Comparison of ENCODE assay signal across 10 cellular contexts in the genomic region with DNA sequence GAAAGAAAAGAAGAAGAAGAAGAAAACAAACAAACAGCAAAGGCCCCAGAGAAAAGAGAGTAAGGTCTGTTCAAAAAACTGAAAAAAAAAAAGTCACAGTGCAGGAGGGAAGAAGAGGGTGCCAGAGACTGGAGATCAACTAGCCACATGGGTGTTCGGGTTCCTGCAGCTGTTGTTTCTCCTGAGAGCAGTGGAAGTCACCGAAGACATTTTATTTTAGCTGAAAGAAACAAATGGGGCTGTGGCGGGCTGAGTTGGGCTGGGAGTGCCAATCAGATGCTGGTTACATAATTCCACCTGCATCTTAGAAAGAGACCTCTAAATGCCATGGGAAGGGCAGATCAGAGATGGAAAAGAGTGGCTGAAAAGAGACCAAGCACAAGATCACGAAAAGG. TPM values are rescaled to one million over a fixed set of nuclear protein-coding genes. Genes with fewer than 3 reads are reported as not detected.
DNase-seq lines count a peak whose midpoint lies in the region; ATAC-seq, FAIRE-seq and TF ChIP-seq lines count a peak whose summit lies in the region.
"Had no signal": no experiment of that assay in that cellular context is flagged by ENCODE, and none has a peak within 500 bp of the region (broad histone marks: within the 10 kb centered on the region; RNA-seq: fewer than 3 reads in every experiment).

No MANE protein-coding gene starts in this region.

- H3K27me3 ChIP-seq in ACC112 (ENCODE audit: insufficient read depth, low read length) (no peaks in the 10 kb centered on the region), Panc1 (ENCODE audit: control insufficient read depth, insufficient read depth, low read length) (no peaks in the 10 kb centered on the region), endodermal cell (ENCODE audit: control insufficient read depth, insufficient read depth, low read length, poor library complexity, severe bottlenecking) (no peaks in the 10 kb centered on the region), pancreas (no peaks in the 10 kb centered on the region)

- no peak overlapping the region for H3K4me3 Mint-ChIP-seq in endodermal cell

- DNase-seq in Panc1 (ENCODE audit: low read depth, low spot score), result no peak
- no peak for DNase-seq in endodermal cell
- DNase-seq in pancreas, result no peak
- no peak for DNase-seq in kidney glomerular epithelial cell (lab: John Stamatoyannopoulos, UW)
- DNase-seq in hypothalamus (lab: John Stamatoyannopoulos, UW), result no peak
- DNase-seq in NCI-H187 (lab: John Stamatoyannopoulos, UW), result no peak
- DNase-seq: stimulated activated CD4-positive, alpha-beta T cell treated with anti-CD3 and anti-CD28 coated beads, Interleukin-2, amount 100 ng/mL, for 24 hours had no signal

- H3K36me3 ChIP-seq in ACC112 (ENCODE audit: insufficient read depth, low read length), result no peaks in the 10 kb centered on the region
- H3K36me3 ChIP-seq in Panc1 (ENCODE audit: control insufficient read depth, insufficient read depth, low read length), result no peaks in the 10 kb centered on the region
- H3K36me3 ChIP-seq in endodermal cell (ENCODE audit: control insufficient read depth, insufficient read depth, low read length), result peaks cover 22% of the 10 kb centered on the region
- H3K36me3 ChIP-seq in pancreas, result no peaks in the 10 kb centered on the region

- no peak overlapping the region for H3K9ac ChIP-seq in endodermal cell (ENCODE audit: extremely low read depth, low read length, poor library complexity, severe bottlenecking)

- H3K4me3 ChIP-seq in ACC112 (ENCODE audit: low read depth, low read length), result no peak overlapping the region
- no peak overlapping the region for H3K4me3 ChIP-seq in Panc1 (ENCODE audit: low read depth in 2 of 2, low read length in 2 of 2)
- no peak overlapping the region for H3K4me3 ChIP-seq in endodermal cell (ENCODE audit: low read length)
- no peak overlapping the region for H3K4me3 ChIP-seq in pancreas

- WGBS in endodermal cell (ENCODE audit: insufficient coverage in 1 of 2, insufficient read length in 1 of 2), 2 experiments, result 93 to 94% methylated on average over 4 of the region's 4 CpGs
- WGBS in pancreas, 2 donors, result 25 to 27% methylated on average over 4 of the region's 4 CpGs

- H3K4me1 Mint-ChIP-seq in endodermal cell, result peaks cover 79% of the 10 kb centered on the region

- no peak overlapping the region for H2AFZ ChIP-seq in ACC112 (ENCODE audit: low read length, unreplicated experiment)

- H3K27ac ChIP-seq in ACC112 (ENCODE audit: low read depth, low read length), result peak overlapping the region; percentile 74; the same call in 1 of the 2 replicates
- peak overlapping the region; percentile 21; the same call in 1 of the 2 replicates for H3K27ac ChIP-seq in Panc1 (ENCODE audit: low read length)
- H3K27ac ChIP-seq in endodermal cell (ENCODE audit: low read depth, low read length), result no peak overlapping the region
- H3K27ac ChIP-seq in pancreas, result peak overlapping the region in 3 of 4 donors; percentile 2 to 51 (median 17)

- CTCF ChIA-PET in Panc1 (lab: Charles Lee), result no interaction called here

- no peak for FAIRE-seq in pancreas (lab: Jason Lieb, UNC)

- TF ChIP-seq CTCF in Panc1 (IDR thresholded peaks at IDR 0.05) (no peak), endodermal cell (conservative IDR thresholded peaks at IDR 0.05) (no peak), pancreas (IDR thresholded peaks at IDR 0.05) (no peak)

- ATAC-seq in Panc1, result no peak
- ATAC-seq in pancreas, result peak in 1 of 4 donors; percentile 2
- ATAC-seq in HG02870 (IDR thresholded peaks at IDR 0.05; ENCODE audit: unreplicated experiment), result no peak
- ATAC-seq: SK-N-SH treated with all-trans-retinoic acid at 6 μM for 48 hours had no signal

- H3K4me1 ChIP-seq in ACC112 (ENCODE audit: control insufficient read depth, insufficient read depth, low read length, unreplicated experiment) (peaks cover 96% of the 10 kb centered on the region), Panc1 (ENCODE audit: control insufficient read depth, insufficient read depth, low read length) (peaks cover 91% of the 10 kb centered on the region), endodermal cell (ENCODE audit: control insufficient read depth, insufficient read depth, low read length) (peaks cover 30% of the 10 kb centered on the region), pancreas (peaks cover 23 to 70% (median 33%) of the 10 kb centered on the region in 3 donors)

- H3K27me3 Mint-ChIP-seq in endodermal cell (ENCODE audit: insufficient read depth), result no peaks in the 10 kb centered on the region

- intact Hi-C loops in Panc1 (cut with micrococcal nuclease; ENCODE audit: unreplicated experiment) (no loop called here), pancreas (cut with DNase I) (no loop called here)

- BruUV-seq in Panc1 (replicated peaks; lab: Mats Ljungman, UMichigan), result no TSS peak

- in situ Hi-C loops in Panc1 (cut with HindIII; ENCODE audit: low pct_unique_long_range_greater_than_20kb, low sequenced_read_pairs), result no loop called here

- H3K9me3 ChIP-seq in Panc1 (ENCODE audit: control insufficient read depth, insufficient read depth, low read depth, low read length) (no peaks in the 10 kb centered on the region), endodermal cell (ENCODE audit: control insufficient read depth, low read length) (no peaks in the 10 kb centered on the region), pancreas (no peaks in the 10 kb centered on the region)

- peaks cover 4% of the 10 kb centered on the region for H3K36me3 Mint-ChIP-seq in endodermal cell (ENCODE audit: low read depth)

- H3K27ac Mint-ChIP-seq in endodermal cell, result peak overlapping the region; percentile 74

- no peaks in the 10 kb centered on the region for H3K9me3 Mint-ChIP-seq in endodermal cell

- POLR2A ChIA-PET in Panc1 (lab: Charles Lee), result no interaction called here

- H3K79me2 ChIP-seq in ACC112 (ENCODE audit: control insufficient read depth, insufficient read depth, low read length, unreplicated experiment), result peaks cover 96% of the 10 kb centered on the region

RNA-seq across cellular contexts. Expression of a gene that starts 33.9 kb away (rescaled TPM):
- total RNA-seq in Panc1 (2021; ENCODE audit: unreplicated experiment) (212 TPM), endodermal cell (100 to 1,000 TPM; 190 to 275 TPM), pancreas (100 to 1,000 TPM in 2 of 6 donors, 10 to 100 TPM in 4; 41.4 to 133 (median 50.9) TPM)
- 336 TPM for polyA plus RNA-seq in Panc1 (2012; ENCODE audit: insufficient read length)
- 115 TPM for polyA plus RNA-seq in endodermal cell (2013, experiment 1 of 2)
- polyA plus RNA-seq in endodermal cell (2013, experiment 2 of 2), result 126 TPM
- 10 to 100 TPM; 24.4 to 47.3 TPM for polyA plus RNA-seq in pancreas
